In genomic region chr2:160055726-160056108, GRCh38 we compare ENCODE assay signal across 21 cellular contexts. TPM values are rescaled to one million over a fixed set of nuclear protein-coding genes. Genes with fewer than 3 reads are reported as not detected.
"Had no signal": no experiment of that assay in that cellular context is flagged by ENCODE, and none has a peak within 500 bp of the region (broad histone marks: within the 10 kb centered on the region; RNA-seq: fewer than 3 reads in every experiment).

No MANE protein-coding gene starts in this region.

- H3K9me3 ChIP-seq: esophagus squamous epithelium, transverse colon had no signal

- H3K4me3 Mint-ChIP-seq: activated CD4-positive, alpha-beta memory T cell treated with anti-CD3 and anti-CD28 coated beads, Interleukin-2, amount 10 ng/mL, durations not matched to agents 7 days and 5 days; activated CD4-positive, alpha-beta T cell treated with anti-CD3 and anti-CD28 coated beads, Interleukin-2, amount 10 ng/mL, durations not matched to agents 7 days and 5 days; activated naive CD4-positive, alpha-beta T cell treated with anti-CD3 and anti-CD28 coated beads, Interleukin-2, amount 50 U/mL, for 24 hours; activated T-cell treated with anti-CD3 and anti-CD28 coated beads, Interleukin-2, amount 50 U/mL, for 24 hours; central memory CD8-positive, alpha-beta T cell; dendritic cell treated with granulocyte-macrophage colony-stimulating factor and Interleukin-4, amounts not matched to agents 40 ng/mL and 50 ng/mL, for 4 days; endodermal cell; naive B cell; T-helper 17 cell had no signal

- H3K27me3 ChIP-seq: esophagus squamous epithelium, transverse colon had no signal

- H3K36me3 Mint-ChIP-seq: activated naive CD4-positive, alpha-beta T cell treated with anti-CD3 and anti-CD28 coated beads, Interleukin-2, amount 50 U/mL, for 24 hours; naive B cell had no signal

- H3K9me3 Mint-ChIP-seq: activated CD4-positive, alpha-beta memory T cell treated with anti-CD3 and anti-CD28 coated beads, Interleukin-2, amount 10 ng/mL, durations not matched to agents 7 days and 5 days; activated CD4-positive, alpha-beta T cell treated with anti-CD3 and anti-CD28 coated beads, Interleukin-2, amount 10 ng/mL, durations not matched to agents 7 days and 5 days; activated naive CD4-positive, alpha-beta T cell treated with anti-CD3 and anti-CD28 coated beads, Interleukin-2, amount 50 U/mL, for 24 hours; activated T-cell treated with anti-CD3 and anti-CD28 coated beads, Interleukin-2, amount 50 U/mL, for 24 hours; central memory CD8-positive, alpha-beta T cell; dendritic cell treated with granulocyte-macrophage colony-stimulating factor and Interleukin-4, amounts not matched to agents 40 ng/mL and 50 ng/mL, for 4 days; endodermal cell; naive B cell had no signal

- H3K27ac Mint-ChIP-seq: activated CD4-positive, alpha-beta memory T cell treated with anti-CD3 and anti-CD28 coated beads, Interleukin-2, amount 10 ng/mL, durations not matched to agents 7 days and 5 days; activated CD4-positive, alpha-beta T cell treated with anti-CD3 and anti-CD28 coated beads, Interleukin-2, amount 10 ng/mL, durations not matched to agents 7 days and 5 days; activated naive CD4-positive, alpha-beta T cell treated with anti-CD3 and anti-CD28 coated beads, Interleukin-2, amount 50 U/mL, for 24 hours; activated T-cell treated with anti-CD3 and anti-CD28 coated beads, Interleukin-2, amount 50 U/mL, for 24 hours; dendritic cell treated with granulocyte-macrophage colony-stimulating factor and Interleukin-4, amounts not matched to agents 40 ng/mL and 50 ng/mL, for 4 days; endodermal cell; T-helper 17 cell had no signal

- H3K4me1 Mint-ChIP-seq: activated CD4-positive, alpha-beta T cell treated with anti-CD3 and anti-CD28 coated beads, Interleukin-2, amount 10 ng/mL, durations not matched to agents 7 days and 5 days; activated naive CD4-positive, alpha-beta T cell treated with anti-CD3 and anti-CD28 coated beads, Interleukin-2, amount 50 U/mL, for 24 hours; central memory CD8-positive, alpha-beta T cell; naive B cell had no signal

- H3K4me3 ChIP-seq: esophagus squamous epithelium, transverse colon had no signal

- DNase-seq: activated CD4-positive, alpha-beta memory T cell treated with anti-CD3 and anti-CD28 coated beads, Interleukin-2, amount 10 ng/mL, durations not matched to agents 7 days and 5 days; activated CD4-positive, alpha-beta T cell treated with anti-CD3 and anti-CD28 coated beads for 1 hour; activated CD4-positive, alpha-beta T cell treated with anti-CD3 and anti-CD28 coated beads, Interleukin-2, amount 10 ng/mL, durations not matched to agents 7 days and 5 days; activated CD8-positive, alpha-beta memory T cell treated with anti-CD3 and anti-CD28 coated beads, Interleukin-2, amount 50 U/mL, for 48 hours; activated gamma-delta T cell treated with Interleukin-2 at 50 U/mL for 16 hours; activated T-cell treated with anti-CD3 and anti-CD28 coated beads, Interleukin-2, amount 50 U/mL, for 24 hours; esophagus squamous epithelium; islet precursor cell; left ventricle myocardium superior; naive B cell; occipital lobe; right cardiac atrium; stimulated activated CD4-positive, alpha-beta T cell treated with anti-CD3 and anti-CD28 coated beads, Interleukin-2, amount 100 ng/mL, for 48 hours; stimulated activated naive CD4-positive, alpha-beta T cell treated with Interleukin-2 at 50 U/mL for 16 hours; T-helper 17 cell; T1000; transverse colon had no signal

- H3K36me3 ChIP-seq: esophagus squamous epithelium, transverse colon had no signal

RNA-seq across cellular contexts. Expression of gene PLA2R1, which starts 6.7 kb away (rescaled TPM):
- total RNA-seq: activated CD4-positive, alpha-beta memory T cell treated with anti-CD3 and anti-CD28 coated beads, Interleukin-2, amount 10 ng/mL, durations not matched to agents 7 days and 5 days; activated CD4-positive, alpha-beta T cell treated with anti-CD3 and anti-CD28 coated beads, Interleukin-2, amount 10 ng/mL, durations not matched to agents 7 days and 5 days; T-helper 17 cell had no signal
